ENCODE assay signal across 8 cellular contexts in genomic region chr15:50355980-50356379, GRCh38. TPM values are rescaled to one million over a fixed set of nuclear protein-coding genes. Genes with fewer than 3 reads are reported as not detected.
DNase-seq lines count a peak whose midpoint lies in the region; ATAC-seq, FAIRE-seq and TF ChIP-seq lines count a peak whose summit lies in the region.

No MANE protein-coding gene starts in this region.

- H3K9me3 ChIP-seq in OCI-LY7 (ENCODE audit: low read length), result no peaks in the 10 kb centered on the region
- no peaks in the 10 kb centered on the region for H3K9me3 ChIP-seq in esophagus muscularis mucosa
- H3K9me3 ChIP-seq in pancreas, result no peaks in the 10 kb centered on the region

- CTCF ChIA-PET in OCI-LY7 (lab: Charles Lee; ENCODE audit: unreplicated experiment), result interaction anchor here (1.3 kb wide), 1 partner anchor 16 kb away, joined by 5 read pairs; no protein-coding TSS in a partner anchor

- whole genome bisulfite sequencing in esophagus muscularis mucosa, result 15% methylated on average over 2 of the region's 2 CpGs
- 6% methylated on average over 2 of the region's 2 CpGs for WGBS in pancreas, 2 donors

- peaks cover 33% of the 10 kb centered on the region for H3K4me1 ChIP-seq in OCI-LY7 (ENCODE audit: insufficient read depth, low read length, poor library complexity, severe bottlenecking)
- H3K4me1 ChIP-seq in esophagus muscularis mucosa, result peaks cover 34 to 47% (median 42%) of the 10 kb centered on the region in 4 donors
- peaks cover 9 to 26% (median 10%) of the 10 kb centered on the region in 3 donors for H3K4me1 ChIP-seq in pancreas

- DNase-seq in EL (peak; percentile 7), OCI-LY7 (ENCODE audit: low spot score) (no peak), esophagus muscularis mucosa (ENCODE audit: extremely low spot score) (no peak), pancreas (no peak), OCI-M2 (lab: John Stamatoyannopoulos, UW; ENCODE audit: unreplicated experiment) (no peak), GM12892 (ENCODE audit: insufficient read length) (no peak)

- H3K79me2 ChIP-seq in OCI-LY7 (ENCODE audit: insufficient read depth, low read depth, low read length), result peaks cover 73% of the 10 kb centered on the region

- BruUV-seq in OCI-LY7 (replicated peaks; lab: Mats Ljungman, UMichigan), result no TSS peak

- peak overlapping the region; percentile 92 for H3K4me2 ChIP-seq in OCI-LY7 (ENCODE audit: low read length)

- FAIRE-seq in pancreas (lab: Jason Lieb, UNC), result no peak
- no peak for FAIRE-seq in GM12892 (lab: Jason Lieb, UNC)

- TF ChIP-seq EP300 in esophagus muscularis mucosa (IDR thresholded peaks at IDR 0.05), result no peak

- H3K36me3 ChIP-seq in OCI-LY7 (ENCODE audit: insufficient read depth, low read length), result peaks cover 62% of the 10 kb centered on the region
- peaks cover 0 to 31% (median 5%) of the 10 kb centered on the region in 4 donors for H3K36me3 ChIP-seq in esophagus muscularis mucosa
- H3K36me3 ChIP-seq in pancreas, result no peaks in the 10 kb centered on the region

- H3K27me3 ChIP-seq in esophagus muscularis mucosa, result no peaks in the 10 kb centered on the region
- H3K27me3 ChIP-seq in pancreas, result no peaks in the 10 kb centered on the region

- H3K27ac ChIP-seq in OCI-LY7 (ENCODE audit: low read depth, low read length, poor library complexity, severe bottlenecking), result peak overlapping the region; percentile 90
- peak overlapping the region; percentile 98 to 100 (median 99) for H3K27ac ChIP-seq in esophagus muscularis mucosa (replicated peaks in 1 of 4)
- peak overlapping the region in 2 of 4 donors; percentile 95 to 99 for H3K27ac ChIP-seq in pancreas

- H4K20me1 ChIP-seq in OCI-LY7 (ENCODE audit: insufficient read depth, low read length), result peaks cover 3% of the 10 kb centered on the region; the same call in 1 of the 2 replicates

- POLR2A ChIA-PET in OCI-LY7 (lab: Charles Lee), result interaction anchor here (0.5 to 1.9 kb wide), 9 partner anchors 9 to 553 kb away, joined by 3 to 12 read pairs (median 3); no protein-coding TSS in a partner anchor

- TF ChIP-seq POLR2A in esophagus muscularis mucosa (IDR thresholded peaks at IDR 0.05; ENCODE audit: low read depth) (no peak), GM12892 (IDR thresholded peaks at IDR 0.05; ENCODE audit: low read depth, low read length) (no peak)

- intact Hi-C loops in OCI-LY7 (cut with micrococcal nuclease; ENCODE audit: unreplicated experiment) (loop anchor here (2.0 to 10.0 kb wide), 2 partner anchors 329 to 553 kb away; partner anchors contain the start of genes AP4E1 and TRPM7), esophagus muscularis mucosa (cut with DNase I) (loop anchor here (5.0 kb wide), 1 partner anchor 71 kb away; no protein-coding TSS in a partner anchor), pancreas (cut with DNase I) (no loop called here)

- ATAC-seq in pancreas, result no peak
- no peak for ATAC-seq in HG02759 (IDR thresholded peaks at IDR 0.05; ENCODE audit: unreplicated experiment)
- no peak for ATAC-seq in GM21526 (IDR thresholded peaks at IDR 0.05; ENCODE audit: low FRiP score, unreplicated experiment)

- TF ChIP-seq CTCF in OCI-LY7 (conservative IDR thresholded peaks at IDR 0.05; ENCODE audit: low read length) (no peak), esophagus muscularis mucosa (IDR thresholded peaks at IDR 0.05) (no peak), pancreas (IDR thresholded peaks at IDR 0.05) (no peak)

- H3K9me2 ChIP-seq in OCI-LY7 (ENCODE audit: insufficient read depth, low read length), result no peaks in the 10 kb centered on the region

- H2AFZ ChIP-seq in OCI-LY7 (ENCODE audit: low read length), result peak overlapping the region; percentile 48; the same call in 1 of the 2 replicates

- H3K4me3 ChIP-seq in OCI-LY7 (ENCODE audit: low read depth, low read length, poor library complexity, severe bottlenecking) (peak overlapping the region; percentile 80), esophagus muscularis mucosa (peak overlapping the region; percentile 85 to 98 (median 93)), pancreas (peak overlapping the region; percentile 89 to 99 (median 96))

RNA-seq across cellular contexts. Expression of gene GABPB1, which starts 1.0 kb away (rescaled TPM):
- total RNA-seq in OCI-LY7 (2014; rRNA removed; shearing (Covaris generic)), result 53.3 and 55.8 TPM in 2 replicates
- 32.6 and 34.3 TPM in 2 replicates for total RNA-seq in OCI-LY7 (2022)
- total RNA-seq in esophagus muscularis mucosa, result 10 to 100 TPM; 13.2 to 23.5 (median 15.4) TPM
- total RNA-seq in pancreas, result 1 to 10 TPM; 4.6 to 9.7 (median 5.4) TPM
- polyA plus RNA-seq in pancreas, result 1 to 10 TPM; 2.9 to 4.9 TPM
- polyA plus RNA-seq in GM12892 (2012; ENCODE audit: missing spikeins), result 28.9 TPM

Comparison
In these comparisons a context has a peak if more than half of its experiments do, and no peak if none do; other contexts are left out.
1. intact Hi-C loops: an anchor here in OCI-LY7 (2.0 to 10.0 kb wide) and esophagus muscularis mucosa (5.0 kb wide); none called in pancreas.